In the genomic region with DNA sequence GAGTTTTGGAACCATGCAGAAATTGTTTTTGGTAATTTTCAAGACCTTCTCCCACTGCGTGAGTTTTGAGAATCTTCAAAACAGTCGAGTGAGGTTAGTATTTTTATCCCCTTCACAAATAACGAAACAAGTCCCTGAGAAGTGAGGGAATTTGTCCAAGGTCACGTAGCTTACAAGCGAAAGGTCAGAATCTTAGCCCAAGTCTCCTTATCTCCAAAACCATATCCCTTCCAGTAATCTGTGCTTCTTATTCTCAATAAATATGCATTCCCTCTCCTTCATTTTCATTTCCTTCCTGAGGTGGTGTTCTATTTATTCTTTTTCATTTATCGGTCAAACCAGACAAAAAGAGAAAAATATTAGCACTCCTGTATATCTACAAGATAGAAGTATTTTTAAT, we compare ENCODE assay signal across 27 cellular contexts.
A peak's percentile ranks its signal among the peaks of the same experiment; 100 is the strongest.
DNase-seq lines count a peak whose midpoint lies in the region; ATAC-seq, FAIRE-seq and TF ChIP-seq lines count a peak whose summit lies in the region.
"Had no signal": no experiment of that assay in that cellular context is flagged by ENCODE, and none has a peak within 500 bp of the region (broad histone marks: within the 10 kb centered on the region; RNA-seq: fewer than 3 reads in every experiment).

No MANE protein-coding gene starts in this region.

- H3K23ac ChIP-seq in IMR-90 (ENCODE audit: low read depth, low read length): no peak overlapping the region

- no peak for ATAC-seq in IMR-90 (ENCODE audit: low read depth)
- no peak for ATAC-seq in activated naive CD8-positive, alpha-beta T cell treated with anti-CD3 and anti-CD28 coated beads, Interleukin-2, amount 50 U/mL, for 24 hours
- ATAC-seq in natural killer cell treated with Interleukin-12 subunit alpha and Interleukin-12 subunit beta and Interleukin-15 and Interleukin-18, amount 100 ng/mL, for 72 hours: no peak
- ATAC-seq: CD8-positive, alpha-beta T cell had no signal

- peak overlapping the region; percentile 38; the same call in 1 of the 2 replicates for H3K4ac ChIP-seq in IMR-90 (ENCODE audit: low read depth, low read length)

- dilution Hi-C loops in IMR-90 (cut with HindIII; ENCODE audit: low sequenced_read_pairs, unreplicated experiment): no loop called here
- dilution Hi-C loops in endothelial cell of umbilical vein (cut with MboI; ENCODE audit: extremely low pct_ligation_motif_present, low sequenced_read_pairs): no loop called here

- DNase-seq in GM23248: no peak
- DNase-seq in IMR-90: no peak
- peak; percentile 97 for DNase-seq in endothelial cell of umbilical vein (ENCODE audit: low read depth, low spot score)
- peak; percentile 95 for DNase-seq in pulmonary artery endothelial cell (ENCODE audit: low read depth, low spot score)
- DNase-seq in NCI-H446 treated with DMSO at 0.1 percent for 48 hours (lab: John Stamatoyannopoulos, UW): no peak
- DNase-seq in activated naive CD8-positive, alpha-beta T cell treated with anti-CD3 and anti-CD28 coated beads, Interleukin-2, amount 50 U/mL, for 24 hours: no peak
- DNase-seq in natural killer cell treated with Interleukin-12 subunit alpha and Interleukin-12 subunit beta and Interleukin-15 and Interleukin-18, amount 100 ng/mL, for 72 hours (ENCODE audit: low spot score): no peak
- DNase-seq: Caco-2; CD8-positive, alpha-beta T cell; GOT3; HFFc6; KG1; MG63; NCI-H1105 treated with DMSO at 0.1 percent for 48 hours; NCI-H146; NCI-H1930; NCI-H2107; NCI-H446; NCI-H526; NCI-H82; PC-9; RPMI8226; SHP77 treated with DMSO at 0.1 percent for 48 hours had no signal

- H3K4me1 ChIP-seq in GM23248 (ENCODE audit: insufficient read depth) (peaks cover 30% of the 10 kb centered on the region), IMR-90 (ENCODE audit: control insufficient read depth, insufficient read depth, low read length) (peaks cover 11% of the 10 kb centered on the region), endothelial cell of umbilical vein (ENCODE audit: control insufficient read depth, extremely low read depth, insufficient read depth, low read length) (peaks cover 62% of the 10 kb centered on the region)
- H3K4me1 ChIP-seq: Caco-2, HAP-1 had no signal

- CTCF ChIA-PET in IMR-90 (lab: Yijun Ruan, JAX) (no interaction called here), endothelial cell of umbilical vein (lab: Charles Lee) (interaction anchor here (1.2 to 1.8 kb wide), 3 partner anchors 24 to 81 kb away, joined by 3 to 6 read pairs (median 3); no protein-coding TSS in a partner anchor)

- intact Hi-C loops in IMR-90 (cut with micrococcal nuclease): no loop called here
- intact Hi-C loops in endothelial cell of umbilical vein (cut with micrococcal nuclease): loop anchor here (2.0 to 5.0 kb wide), 5 partner anchors 19 to 1037 kb away; no protein-coding TSS in a partner anchor

- no peaks in the 10 kb centered on the region; the same call in 1 of the 2 replicates for H3K9me1 ChIP-seq in IMR-90 (ENCODE audit: insufficient read depth, low read length)
- no peaks in the 10 kb centered on the region for H3K9me1 ChIP-seq in endothelial cell of umbilical vein (replicated peaks; ENCODE audit: control insufficient read depth, extremely low read depth, insufficient read depth, low read length)

- H2AFZ ChIP-seq in GM23248 (no peak overlapping the region), IMR-90 (replicated peaks; ENCODE audit: low read length, poor library complexity) (no peak overlapping the region), endothelial cell of umbilical vein (ENCODE audit: low read depth, low read length) (no peak overlapping the region)
- H2AFZ ChIP-seq: PC-9 had no signal

- no peaks in the 10 kb centered on the region for H3K79me1 ChIP-seq in IMR-90 (ENCODE audit: low read depth in 1 of 2, low read length in 2 of 2)

- H3K36me3 Mint-ChIP-seq in activated naive CD8-positive, alpha-beta T cell treated with anti-CD3 and anti-CD28 coated beads, Interleukin-2, amount 50 U/mL, for 24 hours (ENCODE audit: low read depth): no peaks in the 10 kb centered on the region
- no peaks in the 10 kb centered on the region for H3K36me3 Mint-ChIP-seq in natural killer cell treated with Interleukin-12 subunit alpha and Interleukin-12 subunit beta and Interleukin-15 and Interleukin-18, amount 100 ng/mL, for 72 hours
- H3K36me3 Mint-ChIP-seq: CD8-positive, alpha-beta T cell had no signal

- TF ChIP-seq RAD21 in IMR-90 (IDR thresholded peaks at IDR 0.05; ENCODE audit: low read length): no peak

- no peak overlapping the region for H3K56ac ChIP-seq in IMR-90 (ENCODE audit: extremely low read depth, insufficient read depth, low read length)

- H3K9me2 ChIP-seq in GM23248 (ENCODE audit: insufficient read depth): no peaks in the 10 kb centered on the region

- no peaks in the 10 kb centered on the region for H3K36me3 ChIP-seq in GM23248 (ENCODE audit: low read depth)
- no peaks in the 10 kb centered on the region for H3K36me3 ChIP-seq in IMR-90 (ENCODE audit: control insufficient read depth, insufficient read depth, low read length)
- H3K36me3 ChIP-seq in endothelial cell of umbilical vein (ENCODE audit: control insufficient read depth in 2 of 2, extremely low read depth in 1 of 2, insufficient read depth in 2 of 2, low read length in 2 of 2): no peaks in the 10 kb centered on the region
- H3K36me3 ChIP-seq: HAP-1, MG63 had no signal

- no peak overlapping the region for H2BK15ac ChIP-seq in IMR-90 (ENCODE audit: low read depth, low read length)

- 91 to 93% methylated on average over 6 of the region's 6 CpGs for WGBS in GM23248 (ENCODE audit: low coverage in 1 of 2, low lambda C conversion rate in 2 of 2, missing lambda C conversion rate in 2 of 2), 2 experiments
- WGBS in IMR-90 (ENCODE audit: extremely low coverage in 2 of 2, insufficient read length in 1 of 2), 2 experiments: no CpG with 5 or more reads among the region's 6 CpGs

- no peak overlapping the region for H2BK5ac ChIP-seq in IMR-90 (ENCODE audit: low read depth, low read length, poor library complexity, severe bottlenecking)

- H2AK9ac ChIP-seq in IMR-90 (replicated peaks; ENCODE audit: low read depth, low read length, poor library complexity): no peak overlapping the region

- in situ Hi-C loops in GM23248 (cut with MboI) (no loop called here), IMR-90 (cut with MboI; ENCODE audit: low sequenced_read_pairs) (no loop called here)

- H3F3A ChIP-seq in GM23248 (ENCODE audit: insufficient read depth): peaks cover 13% of the 10 kb centered on the region

- H3K9ac ChIP-seq in GM23248 (no peak overlapping the region), IMR-90 (ENCODE audit: low read depth, low read length) (no peak overlapping the region), endothelial cell of umbilical vein (replicated peaks; ENCODE audit: extremely low read depth, insufficient read depth, low read length) (peak overlapping the region; percentile 98)

- no peak overlapping the region; the same call in 1 of the 2 replicates for H4K91ac ChIP-seq in IMR-90 (ENCODE audit: insufficient read depth, low read depth, low read length)

- H3K4me3 ChIP-seq in GM23248 (no peak overlapping the region), IMR-90 (ENCODE audit: insufficient read depth, low read depth, low read length) (no peak overlapping the region), endothelial cell of umbilical vein (replicated peaks in 1 of 3; ENCODE audit: insufficient read depth in 1 of 3, low read depth in 1 of 3, low read length in 3 of 3) (no peak overlapping the region)
- H3K4me3 ChIP-seq: HAP-1, MG63, PC-9 had no signal

- POLR2A ChIA-PET in IMR-90 (lab: Charles Lee; ENCODE audit: unreplicated experiment): no interaction called here
- POLR2A ChIA-PET in endothelial cell of umbilical vein (lab: Charles Lee): interaction anchor here (0.6 kb wide), 1 partner anchor 439 kb away, joined by 3 read pairs; no protein-coding TSS in a partner anchor

- H3K4me1 Mint-ChIP-seq in activated naive CD8-positive, alpha-beta T cell treated with anti-CD3 and anti-CD28 coated beads, Interleukin-2, amount 50 U/mL, for 24 hours: peaks cover 2% of the 10 kb centered on the region
- H3K4me1 Mint-ChIP-seq in natural killer cell treated with Interleukin-12 subunit alpha and Interleukin-12 subunit beta and Interleukin-15 and Interleukin-18, amount 100 ng/mL, for 72 hours (ENCODE audit: low read depth in 2 of 2): no peaks in the 10 kb centered on the region

- H3K9me3 ChIP-seq in GM23248 (ENCODE audit: low read depth) (no peaks in the 10 kb centered on the region), IMR-90 (ENCODE audit: control insufficient read depth, insufficient read depth, low read length) (no peaks in the 10 kb centered on the region; the same call in 1 of the 2 replicates), endothelial cell of umbilical vein (replicated peaks; ENCODE audit: control insufficient read depth, insufficient read depth, low read length) (no peaks in the 10 kb centered on the region)
- H3K9me3 ChIP-seq: HAP-1 had no signal

- H2BK120ac ChIP-seq in IMR-90 (ENCODE audit: low read depth, low read length): peak overlapping the region; percentile 44; the same call in 1 of the 2 replicates

- H4K20me1 ChIP-seq in GM23248 (ENCODE audit: insufficient read depth) (no peaks in the 10 kb centered on the region), IMR-90 (ENCODE audit: insufficient read depth, low read length) (no peaks in the 10 kb centered on the region), endothelial cell of umbilical vein (replicated peaks; ENCODE audit: control insufficient read depth, extremely low read depth, insufficient read depth, low read length) (no peaks in the 10 kb centered on the region)

- no peak overlapping the region for H3K4me2 ChIP-seq in GM23248 (ENCODE audit: unreplicated experiment)
- H3K4me2 ChIP-seq in IMR-90 (ENCODE audit: low read depth, low read length): no peak overlapping the region
- H3K4me2 ChIP-seq in endothelial cell of umbilical vein (ENCODE audit: insufficient read depth, low read length): peak overlapping the region; percentile 60
- H3K4me2 ChIP-seq: PC-9 had no signal

- no peak overlapping the region for H3K14ac ChIP-seq in IMR-90 (replicated peaks; ENCODE audit: low read depth, low read length)

- H3K18ac ChIP-seq in IMR-90 (ENCODE audit: low read depth, low read length): no peak overlapping the region; the same call in 1 of the 2 replicates

- TF ChIP-seq POLR2A in IMR-90 (IDR thresholded peaks at IDR 0.05; ENCODE audit: low read depth, low read length) (no peak), endothelial cell of umbilical vein (IDR thresholded peaks at IDR 0.05; ENCODE audit: low read depth, low read length) (peak; percentile 55)

- no peak for TF ChIP-seq CTCF in IMR-90 (conservative IDR thresholded peaks at IDR 0.05; ENCODE audit: low read depth, low read length)
- TF ChIP-seq CTCF in endothelial cell of umbilical vein (IDR thresholded peaks at IDR 0.05; ENCODE audit: extremely low read depth in 1 of 2, insufficient read depth in 1 of 2, low read depth in 1 of 2, low read length in 2 of 2): no peak

- H3K27me3 ChIP-seq in GM23248 (replicated peaks; ENCODE audit: insufficient read depth) (no peaks in the 10 kb centered on the region), IMR-90 (ENCODE audit: control insufficient read depth, insufficient read depth, low read length) (no peaks in the 10 kb centered on the region), endothelial cell of umbilical vein (ENCODE audit: control insufficient read depth in 2 of 2, insufficient read depth in 2 of 2, low read length in 2 of 2) (no peaks in the 10 kb centered on the region)
- H3K27me3 ChIP-seq: MG63 had no signal

- no peaks in the 10 kb centered on the region for H3K27me3 Mint-ChIP-seq in activated naive CD8-positive, alpha-beta T cell treated with anti-CD3 and anti-CD28 coated beads, Interleukin-2, amount 50 U/mL, for 24 hours
- peaks cover 2 to 7% of the 10 kb centered on the region in 2 donors for H3K27me3 Mint-ChIP-seq in natural killer cell treated with Interleukin-12 subunit alpha and Interleukin-12 subunit beta and Interleukin-15 and Interleukin-18, amount 100 ng/mL, for 72 hours
- H3K27me3 Mint-ChIP-seq: B cell had no signal

- FAIRE-seq in endothelial cell of umbilical vein (lab: Jason Lieb, UNC): peak; percentile 82
- FAIRE-seq: G401.6 had no signal

- H3K4me3 Mint-ChIP-seq in activated naive CD8-positive, alpha-beta T cell treated with anti-CD3 and anti-CD28 coated beads, Interleukin-2, amount 50 U/mL, for 24 hours: no peak overlapping the region
- no peak overlapping the region for H3K4me3 Mint-ChIP-seq in natural killer cell treated with Interleukin-12 subunit alpha and Interleukin-12 subunit beta and Interleukin-15 and Interleukin-18, amount 100 ng/mL, for 72 hours
- H3K4me3 Mint-ChIP-seq: B cell; CD8-positive, alpha-beta T cell; HFFc6 had no signal

- H3K79me2 ChIP-seq in GM23248 (ENCODE audit: insufficient read depth) (no peaks in the 10 kb centered on the region), endothelial cell of umbilical vein (ENCODE audit: control insufficient read depth, insufficient read depth, low read length) (peaks cover 27% of the 10 kb centered on the region)

- H4K5ac ChIP-seq in IMR-90 (ENCODE audit: low read depth, low read length): no peak overlapping the region

- BruUV-seq in IMR-90 (replicated peaks; lab: Mats Ljungman, UMichigan) (no TSS peak), endothelial cell of umbilical vein (replicated peaks; lab: Mats Ljungman, UMichigan) (no TSS peak)

- peaks cover 13% of the 10 kb centered on the region for H3K9me3 Mint-ChIP-seq in activated naive CD8-positive, alpha-beta T cell treated with anti-CD3 and anti-CD28 coated beads, Interleukin-2, amount 50 U/mL, for 24 hours
- no peaks in the 10 kb centered on the region for H3K9me3 Mint-ChIP-seq in natural killer cell treated with Interleukin-12 subunit alpha and Interleukin-12 subunit beta and Interleukin-15 and Interleukin-18, amount 100 ng/mL, for 72 hours

- no peak overlapping the region for H3K27ac Mint-ChIP-seq in activated naive CD8-positive, alpha-beta T cell treated with anti-CD3 and anti-CD28 coated beads, Interleukin-2, amount 50 U/mL, for 24 hours
- H3K27ac Mint-ChIP-seq in natural killer cell treated with Interleukin-12 subunit alpha and Interleukin-12 subunit beta and Interleukin-15 and Interleukin-18, amount 100 ng/mL, for 72 hours: no peak overlapping the region
- H3K27ac Mint-ChIP-seq: B cell; CD8-positive, alpha-beta T cell had no signal

- no peak overlapping the region for H2AK5ac ChIP-seq in IMR-90 (ENCODE audit: low read depth, low read length)

- H3K27ac ChIP-seq in GM23248: peak overlapping the region; percentile 76
- no peak overlapping the region for H3K27ac ChIP-seq in IMR-90 (ENCODE audit: insufficient read depth, low read length)
- peak overlapping the region; percentile 98 for H3K27ac ChIP-seq in endothelial cell of umbilical vein (ENCODE audit: insufficient read depth, low read depth, low read length)
- H3K27ac ChIP-seq: C4-2B, PC-9 had no signal

- no peak overlapping the region for H4K8ac ChIP-seq in IMR-90 (ENCODE audit: low read depth in 2 of 2, low read length in 2 of 2)

- peak overlapping the region; percentile 43; the same call in 1 of the 2 replicates for H2BK20ac ChIP-seq in IMR-90 (ENCODE audit: low read depth, low read length)

Comparison
In these comparisons a context has a peak if more than half of its experiments do, and no peak if none do; other contexts are left out.
1. DNase-seq: peak in endothelial cell of umbilical vein (single experiment) and pulmonary artery endothelial cell (single experiment); none in GM23248 (single experiment), IMR-90 (single experiment), NCI-H446 treated with DMSO at 0.1 percent for 48 hours (single experiment), activated naive CD8-positive, alpha-beta T cell treated with anti-CD3 and anti-CD28 coated beads, Interleukin-2, amount 50 U/mL, for 24 hours (single experiment) and natural killer cell treated with Interleukin-12 subunit alpha and Interleukin-12 subunit beta and Interleukin-15 and Interleukin-18, amount 100 ng/mL, for 72 hours (single experiment).